21 cellular contexts compared by ENCODE assay signal in the genomic region with DNA sequence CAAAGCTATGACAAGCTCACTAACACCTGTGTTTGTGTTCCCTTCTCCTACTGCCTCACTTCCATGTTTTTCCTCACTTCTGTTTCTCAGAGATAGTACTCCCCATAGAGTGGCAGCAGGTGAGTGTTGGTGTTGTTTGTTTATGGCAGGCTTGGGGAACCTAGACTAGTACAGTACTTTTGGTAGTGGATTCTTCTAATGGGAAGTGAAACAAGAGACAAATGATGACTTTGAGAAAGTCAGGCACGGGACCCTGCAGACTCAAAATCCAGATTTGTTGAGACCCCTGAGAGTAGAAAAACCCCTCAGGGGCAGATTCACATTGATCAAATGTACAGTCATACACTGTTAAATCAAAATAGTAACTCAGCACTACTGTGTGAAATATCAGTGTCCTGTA.
"Had no signal": no experiment of that assay in that cellular context is flagged by ENCODE, and none has a peak within 500 bp of the region (broad histone marks: within the 10 kb centered on the region; RNA-seq: fewer than 3 reads in every experiment).

No MANE protein-coding gene starts in this region.

- H3K9ac ChIP-seq: neural progenitor cell had no signal

- DNase-seq: activated CD4-positive, alpha-beta T cell treated with anti-CD3 and anti-CD28 coated beads, Interleukin-2, amount 10 ng/mL, durations not matched to agents 7 days and 5 days; activated CD8-positive, alpha-beta memory T cell treated with anti-CD3 and anti-CD28 coated beads, Interleukin-2, amount 50 U/mL, for 48 hours; activated naive CD4-positive, alpha-beta T cell; activated naive CD8-positive, alpha-beta T cell treated with anti-CD3 and anti-CD28 coated beads, Interleukin-2, amount 10 ng/mL, durations not matched to agents 7 days and 5 days; anterior cingulate cortex; brain microvascular endothelial cell; effector CD4-positive, alpha-beta T cell; islet precursor cell; mammary epithelial cell; naive B cell; pancreas; stimulated activated CD4-positive, alpha-beta T cell treated with anti-CD3 and anti-CD28 coated beads, Interleukin-12 subunit alpha, Interleukin-12 subunit beta, amount 100 ng/mL, for 4 hours; stimulated activated CD4-positive, alpha-beta T cell treated with anti-CD3 and anti-CD28 coated beads, Interleukin-2, amount 100 ng/mL, for 24 hours; stimulated activated naive B cell treated with anti-CD40 and anti-IgM and Interleukin-4, amounts not matched to agents 10 μg/mL and 1 μg/mL and 100 μg/mL, for 72 hours; tibial artery had no signal

- H3K36me3 ChIP-seq: brain microvascular endothelial cell, neural progenitor cell, pancreas, vagina had no signal

- H3K9me3 Mint-ChIP-seq: activated CD4-positive, alpha-beta T cell treated with anti-CD3 and anti-CD28 coated beads, Interleukin-2, amount 10 ng/mL, durations not matched to agents 7 days and 5 days; activated naive CD8-positive, alpha-beta T cell treated with anti-CD3 and anti-CD28 coated beads, Interleukin-2, amount 10 ng/mL, durations not matched to agents 7 days and 5 days; activated T-helper 1 cell treated with anti-CD3 and anti-CD28 coated beads, Interleukin-12 subunit alpha, Interleukin-12 subunit beta, Interleukin-2, Interleukin-4 antibody, amounts not matched to agents 30 ng/mL and 10 ng/mL and 1 ng/mL, durations not matched to agents 14 hours and 24 hours and 36 hours; central memory CD8-positive, alpha-beta T cell; naive B cell; neural progenitor cell; stimulated activated naive B cell treated with anti-CD40 and anti-IgM and Interleukin-4, amounts not matched to agents 10 μg/mL and 1 μg/mL and 100 μg/mL, for 72 hours had no signal

- H3K9me3 ChIP-seq: esophagus muscularis mucosa, pancreas, tibial artery, vagina had no signal

- H3K4me3 Mint-ChIP-seq: activated CD4-positive, alpha-beta T cell treated with anti-CD3 and anti-CD28 coated beads, Interleukin-2, amount 10 ng/mL, durations not matched to agents 7 days and 5 days; activated naive CD8-positive, alpha-beta T cell treated with anti-CD3 and anti-CD28 coated beads, Interleukin-2, amount 10 ng/mL, durations not matched to agents 7 days and 5 days; activated T-helper 1 cell treated with anti-CD3 and anti-CD28 coated beads, Interleukin-12 subunit alpha, Interleukin-12 subunit beta, Interleukin-2, Interleukin-4 antibody, amounts not matched to agents 30 ng/mL and 10 ng/mL and 1 ng/mL, durations not matched to agents 14 hours and 24 hours and 36 hours; central memory CD8-positive, alpha-beta T cell; naive B cell; neural progenitor cell; stimulated activated naive B cell treated with anti-CD40 and anti-IgM and Interleukin-4, amounts not matched to agents 10 μg/mL and 1 μg/mL and 100 μg/mL, for 72 hours had no signal

- FAIRE-seq: pancreas had no signal

- H3K4me3 ChIP-seq: coronary artery, esophagus muscularis mucosa, neural progenitor cell, pancreas, tibial artery, vagina had no signal

- H3K36me3 Mint-ChIP-seq: activated naive CD8-positive, alpha-beta T cell treated with anti-CD3 and anti-CD28 coated beads, Interleukin-2, amount 10 ng/mL, durations not matched to agents 7 days and 5 days; naive B cell; neural progenitor cell; stimulated activated naive B cell treated with anti-CD40 and anti-IgM and Interleukin-4, amounts not matched to agents 10 μg/mL and 1 μg/mL and 100 μg/mL, for 72 hours had no signal

- H3K4me1 Mint-ChIP-seq: activated naive CD8-positive, alpha-beta T cell treated with anti-CD3 and anti-CD28 coated beads, Interleukin-2, amount 10 ng/mL, durations not matched to agents 7 days and 5 days; central memory CD8-positive, alpha-beta T cell; naive B cell had no signal

- H3K27ac ChIP-seq: brain microvascular endothelial cell, coronary artery, esophagus muscularis mucosa, neural progenitor cell, pancreas, tibial artery, vagina had no signal

- H3K27me3 ChIP-seq: brain microvascular endothelial cell, esophagus muscularis mucosa, neural progenitor cell, pancreas, tibial artery, vagina had no signal

- ATAC-seq: pancreas; stimulated activated naive B cell treated with anti-CD40 and anti-IgM and Interleukin-4, amounts not matched to agents 10 μg/mL and 1 μg/mL and 100 μg/mL, for 72 hours had no signal

- H3K27ac Mint-ChIP-seq: activated CD4-positive, alpha-beta T cell treated with anti-CD3 and anti-CD28 coated beads, Interleukin-2, amount 10 ng/mL, durations not matched to agents 7 days and 5 days; activated naive CD8-positive, alpha-beta T cell treated with anti-CD3 and anti-CD28 coated beads, Interleukin-2, amount 10 ng/mL, durations not matched to agents 7 days and 5 days; activated T-helper 1 cell treated with anti-CD3 and anti-CD28 coated beads, Interleukin-12 subunit alpha, Interleukin-12 subunit beta, Interleukin-2, Interleukin-4 antibody, amounts not matched to agents 30 ng/mL and 10 ng/mL and 1 ng/mL, durations not matched to agents 14 hours and 24 hours and 36 hours; neural progenitor cell; stimulated activated naive B cell treated with anti-CD40 and anti-IgM and Interleukin-4, amounts not matched to agents 10 μg/mL and 1 μg/mL and 100 μg/mL, for 72 hours had no signal

- H3K4me1 ChIP-seq: esophagus muscularis mucosa, pancreas, tibial artery, vagina had no signal

- H2AFZ ChIP-seq: neural progenitor cell had no signal

- H3K4me2 ChIP-seq: neural progenitor cell had no signal
